8 cellular contexts compared by ENCODE assay signal in the genomic region with DNA sequence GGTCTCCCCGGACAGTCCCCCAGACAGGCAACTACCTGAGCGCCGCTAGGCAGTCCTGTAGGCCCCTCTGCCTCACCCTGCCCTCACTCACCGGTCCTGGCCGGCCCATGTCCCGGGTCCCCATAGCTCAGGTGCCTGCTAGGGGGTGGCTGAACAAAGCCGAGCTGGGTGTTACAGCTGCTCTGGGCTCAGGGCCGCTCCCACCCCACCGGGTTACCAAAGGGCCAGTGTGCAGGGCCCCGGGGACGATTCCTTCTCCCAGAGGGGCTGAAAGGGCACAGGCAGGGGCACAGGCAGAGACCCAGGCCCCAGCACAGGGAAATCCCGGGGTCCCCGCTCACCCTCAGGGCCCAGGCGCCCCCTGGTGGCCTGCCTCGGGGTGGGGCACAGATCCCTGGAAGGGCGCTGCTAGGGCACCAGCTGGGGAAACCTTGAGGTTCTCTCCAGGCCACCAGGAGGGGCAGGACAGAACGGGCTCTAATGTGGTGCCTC.
DNase-seq lines count a peak whose midpoint lies in the region; ATAC-seq and TF ChIP-seq lines count a peak whose summit lies in the region.

No MANE protein-coding gene starts in this region.

- H3K4me1 Mint-ChIP-seq in brain, result peaks cover 47% of the 10 kb centered on the region

- H3K27me3 ChIP-seq in left lung, result peaks cover 0 to 33% of the 10 kb centered on the region in 2 donors

- H3K4me1 ChIP-seq in left lung, result no peaks in the 10 kb centered on the region

- DNase-seq in HFF-Myc (ENCODE audit: extremely low read depth, low read depth), result no peak
- peak in 1 of 2 donors; percentile 86 for DNase-seq in left lung
- DNase-seq in stimulated activated CD8-positive, alpha-beta memory T cell treated with anti-CD3 and anti-CD28 coated beads, Interleukin-15, amount 100 ng/mL, for 1 hour (ENCODE audit: low read depth), result peak; percentile 37
- no peak for DNase-seq in NCI-H526 treated with DMSO at 0.1 percent for 48 hours (lab: John Stamatoyannopoulos, UW)
- DNase-seq in NCI-H1048 (lab: John Stamatoyannopoulos, UW), result no peak

- intact Hi-C loops in left lung (cut with DNase I), result loop anchor here in 1 of 2 donors (10.0 kb wide), 1 partner anchor 253 kb away; no protein-coding TSS in a partner anchor

- no peaks in the 10 kb centered on the region for H3K36me3 Mint-ChIP-seq in brain

- H3K27me3 Mint-ChIP-seq in brain, result peaks cover 10% of the 10 kb centered on the region

- peak; percentile 77 for ATAC-seq in left lung

- H3K4me3 Mint-ChIP-seq in brain, result no peak overlapping the region

- H3K27ac ChIP-seq in C4-2B, result no peak overlapping the region
- H3K27ac ChIP-seq in VCaP, result peak overlapping the region; percentile 21; the same call in 1 of the 2 replicates
- no peak overlapping the region for H3K27ac ChIP-seq in left lung

- no peak overlapping the region for H3K27ac Mint-ChIP-seq in brain

- H3K9me3 ChIP-seq in left lung, result no peaks in the 10 kb centered on the region

- H3K36me3 ChIP-seq in left lung, result no peaks in the 10 kb centered on the region

- no peaks in the 10 kb centered on the region for H3K9me3 Mint-ChIP-seq in brain

- H3K4me3 ChIP-seq in HFF-Myc (replicated peaks; ENCODE audit: low read depth, low read length) (no peak overlapping the region), left lung (no peak overlapping the region)

- TF ChIP-seq CTCF in C4-2B (conservative IDR thresholded peaks at IDR 0.05) (peak; percentile 94), HFF-Myc (IDR thresholded peaks at IDR 0.05; ENCODE audit: low read depth, low read length, missing control alignments) (peak; percentile 87), VCaP (conservative IDR thresholded peaks at IDR 0.05) (peak; percentile 99), brain (conservative IDR thresholded peaks at IDR 0.05) (peak; percentile 84 to 90), left lung (IDR thresholded peaks at IDR 0.05) (peak; percentile 65 to 82)
